ENCODE assay signal across 1 cellular context in genomic region chr14:64614992-64615391, GRCh38.
TF ChIP-seq lines count a peak whose summit lies in the region.

No MANE protein-coding gene starts in this region.

TF ChIP-seq in WTC11, 78 proteins besides CTCF, POLR2A, EP300 and RAD21 (continued from another document):
- TF ChIP-seq AFF4 (CRISPR knock-in tag; IDR thresholded peaks at IDR 0.05; ENCODE audit: borderline replicate concordance) (no peak), HMGA2 (CRISPR knock-in tag; IDR thresholded peaks at IDR 0.05) (no peak), TEAD4 (CRISPR knock-in tag; IDR thresholded peaks at IDR 0.05) (no peak), IRF2 (CRISPR knock-in tag; IDR thresholded peaks at IDR 0.05; ENCODE audit: borderline replicate concordance, low read depth) (no peak), GRHL2 (CRISPR knock-in tag; IDR thresholded peaks at IDR 0.05; ENCODE audit: insufficient replicate concordance, severe bottlenecking) (no peak), ETV6 (CRISPR knock-in tag; IDR thresholded peaks at IDR 0.05) (no peak), ZNF532 (CRISPR knock-in tag; IDR thresholded peaks at IDR 0.05; ENCODE audit: borderline replicate concordance) (no peak), SMAD4 (CRISPR knock-in tag; IDR thresholded peaks at IDR 0.05) (no peak)
